In genomic region chr3:182637350-182638197, GRCh38 we compare ENCODE assay signal across 17 cellular contexts.
"Had no signal": no experiment of that assay in that cellular context is flagged by ENCODE, and none has a peak within 500 bp of the region (broad histone marks: within the 10 kb centered on the region; RNA-seq: fewer than 3 reads in every experiment).

No MANE protein-coding gene starts in this region.

- H3K27ac Mint-ChIP-seq: activated CD4-positive, alpha-beta T cell treated with anti-CD3 and anti-CD28 coated beads for 36 hours; activated naive CD8-positive, alpha-beta T cell; dendritic cell treated with granulocyte-macrophage colony-stimulating factor and Interleukin-4, amounts not matched to agents 40 ng/mL and 50 ng/mL, for 4 days; natural killer cell; stimulated activated naive B cell treated with anti-CD40 and anti-IgM and Interleukin-4, amounts not matched to agents 10 μg/mL and 1 μg/mL and 100 μg/mL, for 72 hours; T-cell; WTC11 had no signal

- H3K36me3 Mint-ChIP-seq: activated naive CD8-positive, alpha-beta T cell; natural killer cell; stimulated activated naive B cell treated with anti-CD40 and anti-IgM and Interleukin-4, amounts not matched to agents 10 μg/mL and 1 μg/mL and 100 μg/mL, for 72 hours; T-cell had no signal

- H3K4me3 Mint-ChIP-seq: activated CD4-positive, alpha-beta T cell treated with anti-CD3 and anti-CD28 coated beads for 36 hours; activated naive CD8-positive, alpha-beta T cell; dendritic cell treated with granulocyte-macrophage colony-stimulating factor and Interleukin-4, amounts not matched to agents 40 ng/mL and 50 ng/mL, for 4 days; natural killer cell; stimulated activated naive B cell treated with anti-CD40 and anti-IgM and Interleukin-4, amounts not matched to agents 10 μg/mL and 1 μg/mL and 100 μg/mL, for 72 hours; T-cell; WTC11 had no signal

- H3K27me3 ChIP-seq: neutrophil, pancreas, sigmoid colon had no signal

- H3K9me3 ChIP-seq: neutrophil, pancreas, sigmoid colon had no signal

- H3K36me3 ChIP-seq: neutrophil, pancreas, sigmoid colon, spleen had no signal

- H3K27ac ChIP-seq: neutrophil, pancreas, sigmoid colon, spleen had no signal

- ATAC-seq: activated CD4-positive, alpha-beta T cell treated with anti-CD3 and anti-CD28 coated beads for 36 hours; natural killer cell; pancreas; T-cell; WTC11 had no signal

- H3K4me1 Mint-ChIP-seq: activated CD4-positive, alpha-beta T cell treated with anti-CD3 and anti-CD28 coated beads for 36 hours; natural killer cell; stimulated activated naive B cell treated with anti-CD40 and anti-IgM and Interleukin-4, amounts not matched to agents 10 μg/mL and 1 μg/mL and 100 μg/mL, for 72 hours; T-cell had no signal

- DNase-seq: activated CD4-positive, alpha-beta T cell treated with anti-CD3 and anti-CD28 coated beads for 36 hours; activated CD4-positive, alpha-beta T cell treated with anti-CD3 and anti-CD28 coated beads, Interleukin-2, amount 50 U/mL, for 48 hours; effector CD8-positive, alpha-beta T cell; foreskin melanocyte; head of caudate nucleus; mesenchymal stem cell; natural killer cell; pancreas; sigmoid colon; spleen; stimulated activated CD4-positive, alpha-beta T cell treated with anti-CD3 and anti-CD28 coated beads, Interleukin-4, amount 100 ng/mL, for 4 hours; stimulated activated naive B cell treated with anti-CD40 and anti-IgM and Interleukin-4, amounts not matched to agents 10 μg/mL and 1 μg/mL and 100 μg/mL, for 72 hours; T-cell had no signal

- H3K4me1 ChIP-seq: pancreas, sigmoid colon, spleen had no signal

- H3K4me3 ChIP-seq: pancreas, sigmoid colon, spleen had no signal

- H3K9me3 Mint-ChIP-seq: dendritic cell treated with granulocyte-macrophage colony-stimulating factor and Interleukin-4, amounts not matched to agents 40 ng/mL and 50 ng/mL, for 4 days had no signal
